1 cellular context compared by ENCODE assay signal in genomic region chr9:127915801-127916664, GRCh38.
TF ChIP-seq lines count a peak whose summit lies in the region.

No MANE protein-coding gene starts in this region.

TF ChIP-seq in K562, 482 proteins besides CTCF, POLR2A, EP300 and RAD21:
- no peak for TF ChIP-seq GABPB2 (CRISPR knock-in tag; conservative IDR thresholded peaks at IDR 0.05)
- TF ChIP-seq FOXP1 (CRISPR knock-in tag; IDR thresholded peaks at IDR 0.05) = no peak
- peak; percentile 57; the same call in 1 of the 2 replicates for TF ChIP-seq ZNF511 (CRISPR knock-in tag; IDR thresholded peaks at IDR 0.05)
- 0 out of 2 replicates have a peak, but pooled peaks have one; percentile 10 for TF ChIP-seq ARID4B (CRISPR knock-in tag; IDR thresholded peaks at IDR 0.05)
- TF ChIP-seq ZNF431 (CRISPR knock-in tag; IDR thresholded peaks at IDR 0.05) = peak; percentile 50
- no peak for TF ChIP-seq NR2C2 (CRISPR knock-in tag; IDR thresholded peaks at IDR 0.05)
- 0 out of 2 replicates have a peak, but pooled peaks have one; percentile 4 for TF ChIP-seq NR2C2 (tag; IDR thresholded peaks at IDR 0.05)
- peak in 1 of 2 experiments; percentile 23; a peak in 1 of 4 replicates for TF ChIP-seq SIN3A (IDR thresholded peaks at IDR 0.05; ENCODE audit: borderline replicate concordance in 2 of 2, control insufficient read depth in 1 of 2, low read depth in 2 of 2, low read length in 2 of 2)
- peak; percentile 27; the same call in 1 of the 2 replicates for TF ChIP-seq RB1 (IDR thresholded peaks at IDR 0.05; ENCODE audit: low read depth)
- TF ChIP-seq L3MBTL2 (IDR thresholded peaks at IDR 0.05) = peak; percentile 59; the same call in 1 of the 2 replicates
- peak; percentile 52; the same call in 1 of the 2 replicates for TF ChIP-seq MGA (IDR thresholded peaks at IDR 0.05)
- TF ChIP-seq MAFK (IDR thresholded peaks at IDR 0.05; ENCODE audit: low read length) = no peak
- TF ChIP-seq ZFX (CRISPR knock-in tag; IDR thresholded peaks at IDR 0.05) = 0 out of 2 replicates have a peak, but pooled peaks have one; percentile 2
- peak; percentile 39 for TF ChIP-seq CHD1 (IDR thresholded peaks at IDR 0.05; ENCODE audit: low read length)
- no peak for TF ChIP-seq TRIM25 (IDR thresholded peaks at IDR 0.05; ENCODE audit: borderline replicate concordance)
- no peak for TF ChIP-seq SETDB1 (IDR thresholded peaks at IDR 0.05; ENCODE audit: low read length)
- 0 out of 2 replicates have a peak, but pooled peaks have one; percentile 18 for TF ChIP-seq ZNF263 (CRISPR knock-in tag; IDR thresholded peaks at IDR 0.05; ENCODE audit: borderline replicate concordance)
